In genomic region chr11:126132319-126132718, GRCh38 we compare ENCODE assay signal across 9 cellular contexts.
DNase-seq lines count a peak whose midpoint lies in the region; ATAC-seq, FAIRE-seq and TF ChIP-seq lines count a peak whose summit lies in the region.
"Had no signal": no experiment of that assay in that cellular context is flagged by ENCODE, and none has a peak within 500 bp of the region (broad histone marks: within the 10 kb centered on the region; RNA-seq: fewer than 3 reads in every experiment).

No MANE protein-coding gene starts in this region.

- 41% methylated on average over 3 of the region's 3 CpGs for WGBS in right cardiac atrium

- FAIRE-seq in HTR-8/SVneo (lab: Jason Lieb, UNC) = no peak

- peaks cover 8% of the 10 kb centered on the region for H3K4me1 ChIP-seq in right cardiac atrium (ENCODE audit: control insufficient read depth, insufficient read depth, low read length)

- H3K9me3 ChIP-seq in WERI-Rb-1 (ENCODE audit: severe bottlenecking) = no peaks in the 10 kb centered on the region
- no peaks in the 10 kb centered on the region for H3K9me3 ChIP-seq in right cardiac atrium (ENCODE audit: control insufficient read depth, low read length)

- H3K27me3 ChIP-seq in WERI-Rb-1 (ENCODE audit: insufficient read depth, low read depth, severe bottlenecking) = no peaks in the 10 kb centered on the region
- H3K27me3 ChIP-seq in right cardiac atrium (ENCODE audit: control insufficient read depth, insufficient read depth) = no peaks in the 10 kb centered on the region

- intact Hi-C loops in right cardiac atrium (cut with DNase I) = no loop called here

- H3K4me3 ChIP-seq in WERI-Rb-1 (ENCODE audit: low read depth, low read length) = no peak overlapping the region
- H3K4me3 ChIP-seq in right cardiac atrium (ENCODE audit: low read length) = no peak overlapping the region
- no peak overlapping the region for H3K4me3 ChIP-seq in skin epidermis

- DNase-seq in HTR-8/SVneo (ENCODE audit: insufficient read length, low spot score) (peak; percentile 45), WERI-Rb-1 (no peak), right cardiac atrium (peak; percentile 62 to 80 (median 66)), NCI-H345 treated with DMSO at 0.1 percent for 48 hours (lab: John Stamatoyannopoulos, UW; ENCODE audit: unreplicated experiment) (no peak), HuH-7 (ENCODE audit: low spot score) (no peak), NCI-H1048 (lab: John Stamatoyannopoulos, UW) (no peak)
- DNase-seq: stimulated activated CD4-positive, alpha-beta T cell treated with anti-CD3 and anti-CD28 coated beads, Interleukin-12 subunit alpha, Interleukin-12 subunit beta, amount 100 ng/mL, for 4 hours had no signal

- ATAC-seq in right cardiac atrium = peak; percentile 49 to 86
- ATAC-seq in GM18502 (IDR thresholded peaks at IDR 0.05; ENCODE audit: poor library complexity, unreplicated experiment) = no peak

- no peak for TF ChIP-seq CTCF in WERI-Rb-1 (IDR thresholded peaks at IDR 0.05; ENCODE audit: low read depth, low read length)

- H3K27ac ChIP-seq in WERI-Rb-1 = peak overlapping the region; percentile 31; the same call in 1 of the 2 replicates
- no peak overlapping the region for H3K27ac ChIP-seq in right cardiac atrium (ENCODE audit: low read length)
- H3K27ac ChIP-seq in skin epidermis = peak overlapping the region in 12 of 21 experiments; percentile 16 to 81 (median 30)

- no peaks in the 10 kb centered on the region for H3K36me3 ChIP-seq in WERI-Rb-1

Comparison
In these comparisons a context has a peak if more than half of its experiments do, and no peak if none do; other contexts are left out.
1. DNase-seq: peak in HTR-8/SVneo (single experiment) and right cardiac atrium (3 of 3); none in WERI-Rb-1 (single experiment), NCI-H345 treated with DMSO at 0.1 percent for 48 hours (single experiment), HuH-7 (single experiment) and NCI-H1048 (single experiment).